In the genomic region with DNA sequence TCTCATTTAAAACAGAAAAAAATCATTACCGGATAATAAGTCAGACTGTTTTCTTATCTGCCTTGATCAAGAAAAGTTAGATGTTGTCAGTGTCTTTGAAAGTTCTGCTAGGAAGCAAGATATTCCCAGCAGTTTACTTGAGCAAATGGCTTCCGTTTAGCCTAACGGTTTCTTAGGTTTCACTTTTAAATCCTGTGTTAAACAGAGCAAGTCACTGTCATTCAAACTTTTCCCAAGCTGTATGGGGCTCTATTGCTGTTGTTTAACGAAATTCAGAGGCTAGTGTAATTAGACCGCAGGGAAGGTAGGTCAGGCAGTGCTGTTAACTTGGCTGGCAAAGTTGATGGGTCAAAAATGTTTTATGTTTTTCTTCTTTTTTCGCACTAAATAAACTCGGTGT, we compare ENCODE assay signal across 11 cellular contexts.
A peak's percentile ranks its signal among the peaks of the same experiment; 100 is the strongest.
DNase-seq lines count a peak whose midpoint lies in the region; ATAC-seq, FAIRE-seq and TF ChIP-seq lines count a peak whose summit lies in the region.
"Had no signal": no experiment of that assay in that cellular context is flagged by ENCODE, and none has a peak within 500 bp of the region (broad histone marks: within the 10 kb centered on the region; RNA-seq: fewer than 3 reads in every experiment).

No MANE protein-coding gene starts in this region.

- CTCF ChIA-PET in activated CD8-positive, alpha-beta T cell treated with anti-CD3 and anti-CD28 coated beads for 36 hours (lab: Charles Lee) = no interaction called here

- no peaks in the 10 kb centered on the region for H3K9me3 Mint-ChIP-seq in stimulated activated naive CD8-positive, alpha-beta T cell treated with anti-CD3 and anti-CD28 coated beads, Interleukin-15, Interleukin-2, amounts not matched to agents 100 ng/mL and 50 ng/mL, for 24 hours
- no peaks in the 10 kb centered on the region for H3K9me3 Mint-ChIP-seq in activated CD8-positive, alpha-beta T cell treated with anti-CD3 and anti-CD28 coated beads for 36 hours

- intact Hi-C loops in activated CD8-positive, alpha-beta T cell treated with anti-CD3 and anti-CD28 coated beads for 36 hours (cut with micrococcal nuclease) = no loop called here
- intact Hi-C loops in kidney (cut with DNase I) (no loop called here), aorta (cut with DNase I) (no loop called here)

- FAIRE-seq in kidney (lab: Jason Lieb, UNC) = no peak

- WGBS in aorta, 2 donors = 17 to 20% methylated on average over 7 of the region's 7 CpGs

- no peaks in the 10 kb centered on the region for H3K27me3 Mint-ChIP-seq in stimulated activated naive CD8-positive, alpha-beta T cell treated with anti-CD3 and anti-CD28 coated beads, Interleukin-15, Interleukin-2, amounts not matched to agents 100 ng/mL and 50 ng/mL, for 24 hours
- peaks cover 2% of the 10 kb centered on the region for H3K27me3 Mint-ChIP-seq in activated CD8-positive, alpha-beta T cell treated with anti-CD3 and anti-CD28 coated beads for 36 hours

- no peaks in the 10 kb centered on the region for H3K36me3 Mint-ChIP-seq in stimulated activated naive CD8-positive, alpha-beta T cell treated with anti-CD3 and anti-CD28 coated beads, Interleukin-15, Interleukin-2, amounts not matched to agents 100 ng/mL and 50 ng/mL, for 24 hours (ENCODE audit: low read depth)
- H3K36me3 Mint-ChIP-seq in activated CD8-positive, alpha-beta T cell treated with anti-CD3 and anti-CD28 coated beads for 36 hours (ENCODE audit: low read depth) = no peaks in the 10 kb centered on the region

- no peaks in the 10 kb centered on the region for H4K20me1 ChIP-seq in Karpas-422 (ENCODE audit: insufficient read depth, low read depth, low read length)

- H3K79me2 ChIP-seq in Karpas-422 (ENCODE audit: low read length) = no peaks in the 10 kb centered on the region

- POLR2A ChIA-PET in activated CD8-positive, alpha-beta T cell treated with anti-CD3 and anti-CD28 coated beads for 36 hours (lab: Charles Lee) = no interaction called here

- ATAC-seq in stimulated activated naive CD8-positive, alpha-beta T cell treated with anti-CD3 and anti-CD28 coated beads, Interleukin-15, Interleukin-2, amounts not matched to agents 100 U/mL and 50 U/mL, for 24 hours = no peak
- no peak for ATAC-seq in activated CD8-positive, alpha-beta T cell treated with anti-CD3 and anti-CD28 coated beads for 36 hours
- ATAC-seq in aorta (ENCODE audit: low FRiP score) (peak; percentile 38), GM18873 (IDR thresholded peaks at IDR 0.05; ENCODE audit: low FRiP score, unreplicated experiment) (no peak)
- ATAC-seq: foreskin keratinocyte had no signal

- no peak for TF ChIP-seq CTCF in activated CD8-positive, alpha-beta T cell treated with anti-CD3 and anti-CD28 coated beads for 36 hours (IDR thresholded peaks at IDR 0.05)
- TF ChIP-seq CTCF in kidney (IDR thresholded peaks at IDR 0.05; ENCODE audit: borderline replicate concordance, extremely low read depth, insufficient read depth) = no peak

- no peaks in the 10 kb centered on the region for H3K36me3 ChIP-seq in kidney (ENCODE audit: control insufficient read depth in 1 of 2, insufficient read depth in 2 of 2, low read length in 2 of 2)
- no peaks in the 10 kb centered on the region for H3K36me3 ChIP-seq in aorta (ENCODE audit: control insufficient read depth in 1 of 2, insufficient read depth in 2 of 2, low read length in 1 of 2)
- no peaks in the 10 kb centered on the region for H3K36me3 ChIP-seq in Karpas-422 (ENCODE audit: insufficient read depth, low read length)

- no peaks in the 10 kb centered on the region for H3K9me2 ChIP-seq in Karpas-422 (replicated peaks; ENCODE audit: insufficient read depth, low read length)

- no peak overlapping the region for H2AFZ ChIP-seq in Karpas-422 (ENCODE audit: low read length)

- no peak overlapping the region for H3K4me2 ChIP-seq in Karpas-422 (ENCODE audit: low read depth, low read length, poor library complexity, severe bottlenecking)

- no peak overlapping the region for H3K27ac Mint-ChIP-seq in stimulated activated naive CD8-positive, alpha-beta T cell treated with anti-CD3 and anti-CD28 coated beads, Interleukin-15, Interleukin-2, amounts not matched to agents 100 ng/mL and 50 ng/mL, for 24 hours
- H3K27ac Mint-ChIP-seq in activated CD8-positive, alpha-beta T cell treated with anti-CD3 and anti-CD28 coated beads for 36 hours = no peak overlapping the region

- H3K9ac ChIP-seq in kidney (ENCODE audit: low read length in 2 of 2) (no peak overlapping the region), Karpas-422 (ENCODE audit: low read length) (no peak overlapping the region)

- peaks cover 7% of the 10 kb centered on the region for H3K4me1 Mint-ChIP-seq in stimulated activated naive CD8-positive, alpha-beta T cell treated with anti-CD3 and anti-CD28 coated beads, Interleukin-15, Interleukin-2, amounts not matched to agents 100 ng/mL and 50 ng/mL, for 24 hours (ENCODE audit: low read depth)
- peaks cover 15% of the 10 kb centered on the region for H3K4me1 Mint-ChIP-seq in activated CD8-positive, alpha-beta T cell treated with anti-CD3 and anti-CD28 coated beads for 36 hours (ENCODE audit: low read depth)

- H3K4me3 ChIP-seq in kidney (ENCODE audit: low read length in 2 of 2) (peak overlapping the region; percentile 52 to 56), aorta (ENCODE audit: low read length in 2 of 2) (peak overlapping the region; percentile 36 to 58), Karpas-422 (ENCODE audit: low read length) (no peak overlapping the region)

- H3K9me3 ChIP-seq in kidney (ENCODE audit: control insufficient read depth in 1 of 2, low read length in 2 of 2) (no peaks in the 10 kb centered on the region), aorta (ENCODE audit: control insufficient read depth, low read length) (no peaks in the 10 kb centered on the region), Karpas-422 (ENCODE audit: low read length) (no peaks in the 10 kb centered on the region)

- H3K4me1 ChIP-seq in kidney (ENCODE audit: control insufficient read depth in 1 of 2, insufficient read depth in 1 of 2, low read depth in 1 of 2, low read length in 2 of 2) = no peaks in the 10 kb centered on the region
- H3K4me1 ChIP-seq in aorta (ENCODE audit: control insufficient read depth in 1 of 2, insufficient read depth in 2 of 2, low read length in 2 of 2) = no peaks in the 10 kb centered on the region
- H3K4me1 ChIP-seq in Karpas-422 (ENCODE audit: low read length) = no peaks in the 10 kb centered on the region
- H3K4me1 ChIP-seq: foreskin keratinocyte had no signal

- H3K27me3 ChIP-seq in aorta (ENCODE audit: control insufficient read depth in 1 of 2, insufficient read depth in 2 of 2, low read length in 1 of 2) (no peaks in the 10 kb centered on the region), Karpas-422 (ENCODE audit: low read length) (no peaks in the 10 kb centered on the region)
- H3K27me3 ChIP-seq: foreskin keratinocyte had no signal

- H3K27ac ChIP-seq in kidney (ENCODE audit: low read depth in 2 of 2, low read length in 2 of 2) = no peak overlapping the region
- H3K27ac ChIP-seq in aorta (ENCODE audit: low read depth in 1 of 2, low read length in 2 of 2) = no peak overlapping the region
- no peak overlapping the region for H3K27ac ChIP-seq in Karpas-422 (ENCODE audit: low read length)
- H3K27ac ChIP-seq: foreskin keratinocyte had no signal

- peak overlapping the region; percentile 46 for H3K4me3 Mint-ChIP-seq in stimulated activated naive CD8-positive, alpha-beta T cell treated with anti-CD3 and anti-CD28 coated beads, Interleukin-15, Interleukin-2, amounts not matched to agents 100 ng/mL and 50 ng/mL, for 24 hours
- H3K4me3 Mint-ChIP-seq in activated CD8-positive, alpha-beta T cell treated with anti-CD3 and anti-CD28 coated beads for 36 hours = peak overlapping the region; percentile 60

- no peak for DNase-seq in stimulated activated naive CD8-positive, alpha-beta T cell treated with anti-CD3 and anti-CD28 coated beads, Interleukin-15, Interleukin-2, amounts not matched to agents 100 U/mL and 50 U/mL, for 24 hours
- no peak for DNase-seq in activated CD8-positive, alpha-beta T cell treated with anti-CD3 and anti-CD28 coated beads for 36 hours
- no peak for DNase-seq in kidney
- no peak for DNase-seq in aorta
- DNase-seq in NCI-H2107 (lab: John Stamatoyannopoulos, UW) = no peak
- DNase-seq in Karpas-422 = no peak
- DNase-seq: activated CD4-positive, CD25-positive, alpha-beta regulatory T cell treated with anti-CD3 and anti-CD28 coated beads, Interleukin-2, amount 50 U/mL, for 72 hours; foreskin keratinocyte; NCI-H1092 treated with DMSO at 0.1 percent for 48 hours had no signal
